In the genomic region with DNA sequence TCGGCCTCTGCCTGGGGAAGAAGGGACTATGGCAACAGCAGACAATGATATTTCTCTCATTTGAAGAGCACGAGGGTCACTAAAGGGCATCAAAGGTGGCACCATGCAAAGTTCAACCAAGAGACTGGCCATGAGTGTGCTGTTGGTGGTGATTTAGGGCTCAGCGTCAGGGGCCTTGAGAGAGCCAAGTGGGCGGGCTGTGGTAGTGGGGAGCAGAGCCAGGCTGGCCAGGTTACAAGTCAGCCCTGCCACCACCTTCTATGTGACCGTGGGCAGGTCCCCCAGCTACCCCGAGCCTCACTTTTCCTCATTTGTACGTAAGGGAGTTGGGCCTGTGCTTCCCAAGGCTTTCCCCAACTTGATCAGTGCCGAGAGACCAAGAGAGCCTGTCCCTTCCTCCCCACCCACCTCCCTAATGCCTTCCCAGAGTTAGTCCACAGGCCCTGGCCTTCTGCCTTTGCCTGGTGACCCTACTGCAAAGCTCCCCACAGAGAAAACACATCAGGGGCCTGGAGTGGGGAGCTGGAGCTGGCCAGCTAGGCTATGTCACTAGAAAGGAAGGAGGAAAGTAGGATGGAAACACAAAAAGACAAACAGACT, we compare ENCODE assay signal across 20 cellular contexts.
DNase-seq lines count a peak whose midpoint lies in the region; ATAC-seq and TF ChIP-seq lines count a peak whose summit lies in the region.
"Had no signal": no experiment of that assay in that cellular context is flagged by ENCODE, and none has a peak within 500 bp of the region (broad histone marks: within the 10 kb centered on the region; RNA-seq: fewer than 3 reads in every experiment).

No MANE protein-coding gene starts in this region.

- H3K4me3 ChIP-seq in A673 (ENCODE audit: low read depth, low read length, poor library complexity, severe bottlenecking) (peak overlapping the region; percentile 40), HUES6 (ENCODE audit: low read depth, low read length) (no peak overlapping the region), left lung (no peak overlapping the region), neuron (ENCODE audit: low read length) (peak overlapping the region; percentile 6)
- H3K4me3 ChIP-seq: BLaER1 treated with 17β-estradiol and CSF1 and Interleukin-3, amounts not matched to agents 10 nM and 100 nM; GM12878 had no signal

- H3K27ac ChIP-seq in A673 (ENCODE audit: low read depth, low read length, poor library complexity, severe bottlenecking) (peak overlapping the region; percentile 91), HUES6 (ENCODE audit: low read depth, low read length) (no peak overlapping the region), left lung (peak overlapping the region; percentile 53 to 65)
- H3K27ac ChIP-seq: BLaER1 treated with 17β-estradiol and CSF1 and Interleukin-3, amounts not matched to agents 10 nM and 100 nM; epithelial cell of prostate; neutrophil had no signal

- no peak for TF ChIP-seq CTCF in A673 (conservative IDR thresholded peaks at IDR 0.05; ENCODE audit: low read depth, low read length)
- TF ChIP-seq CTCF in left lung (IDR thresholded peaks at IDR 0.05), result no peak
- TF ChIP-seq CTCF in GM13976 (IDR thresholded peaks at IDR 0.05; ENCODE audit: borderline replicate concordance, control extremely low read depth, extremely low read depth, insufficient read depth, missing control alignments), result no peak

- in situ Hi-C loops in GM13976 (cut with MboI; ENCODE audit: low sequenced_read_pairs, unreplicated experiment), result no loop called here

- intact Hi-C loops in A673 (cut with micrococcal nuclease; ENCODE audit: unreplicated experiment), result no loop called here
- intact Hi-C loops in left lung (cut with DNase I), result no loop called here

- BruUV-seq in A673 (replicated peaks; lab: Mats Ljungman, UMichigan), result TSS peak; percentile 29

- H3K9ac ChIP-seq in HUES6 (ENCODE audit: low read length), result peak overlapping the region; percentile 26
- H3K9ac ChIP-seq: BLaER1 treated with 17β-estradiol and CSF1 and Interleukin-3, amounts not matched to agents 10 nM and 100 nM had no signal

- CTCF ChIA-PET in A673 (lab: Charles Lee), result interaction anchor here (0.9 to 4.7 kb wide), 2 partner anchors 12 to 151 kb away, joined by 3 to 35 read pairs; no protein-coding TSS in a partner anchor

- ATAC-seq in left lung, result no peak
- ATAC-seq: activated CD4-positive, alpha-beta T cell treated with anti-CD3 and anti-CD28 coated beads for 36 hours; activated CD8-positive, alpha-beta T cell treated with anti-CD3 and anti-CD28 coated beads for 36 hours; GM12878 had no signal

- DNase-seq in A673 (ENCODE audit: low spot score), result no peak
- DNase-seq in left lung, result no peak
- DNase-seq in GM13976 (ENCODE audit: low spot score), result no peak
- no peak for DNase-seq in NCI-H2196 treated with DMSO at 0.1 percent for 48 hours (lab: John Stamatoyannopoulos, UW; ENCODE audit: unreplicated experiment)
- DNase-seq in pons (ENCODE audit: low spot score), result no peak
- DNase-seq in iPS-NIHi7 (ENCODE audit: extremely low spot score), result no peak
- DNase-seq: activated CD4-positive, alpha-beta T cell treated with anti-CD3 and anti-CD28 coated beads for 36 hours; activated CD8-positive, alpha-beta T cell treated with anti-CD3 and anti-CD28 coated beads for 36 hours; COR-L47; Kasumi-1; NCI-H1417 treated with DMSO at 0.1 percent for 48 hours; NCI-H2081 treated with DMSO at 0.1 percent for 48 hours; NCI-H345; stimulated activated naive CD4-positive, alpha-beta T cell had no signal

- peak overlapping the region; percentile 21 for H2AFZ ChIP-seq in neuron (ENCODE audit: low read depth, low read length)

- H3K9me3 ChIP-seq in A673 (ENCODE audit: low read depth, low read length, poor library complexity, severe bottlenecking), result no peaks in the 10 kb centered on the region
- H3K9me3 ChIP-seq in HUES6 (ENCODE audit: control insufficient read depth, insufficient read depth, low read depth, low read length), result no peaks in the 10 kb centered on the region
- H3K9me3 ChIP-seq in left lung, result no peaks in the 10 kb centered on the region
- H3K9me3 ChIP-seq in neuron (ENCODE audit: low read length), result no peaks in the 10 kb centered on the region
- H3K9me3 ChIP-seq: BLaER1 treated with 17β-estradiol and CSF1 and Interleukin-3, amounts not matched to agents 10 nM and 100 nM; neutrophil had no signal

- H3K36me3 ChIP-seq in A673 (ENCODE audit: insufficient read depth, low read length, poor library complexity, severe bottlenecking), result peaks cover 32% of the 10 kb centered on the region
- peaks cover 24% of the 10 kb centered on the region for H3K36me3 ChIP-seq in HUES6 (ENCODE audit: control insufficient read depth, insufficient read depth, low read length)
- H3K36me3 ChIP-seq in left lung, result peaks cover 0 to 8% of the 10 kb centered on the region in 2 donors
- H3K36me3 ChIP-seq in neuron (ENCODE audit: insufficient read depth, low read length), result no peaks in the 10 kb centered on the region
- H3K36me3 ChIP-seq: neutrophil had no signal

- POLR2A ChIA-PET in A673 (lab: Charles Lee; ENCODE audit: low non-redundant PET), result interaction anchor here (0.6 kb wide), 1 partner anchor 127 kb away, joined by 3 read pairs; no protein-coding TSS in a partner anchor

- no peaks in the 10 kb centered on the region for H3K27me3 ChIP-seq in A673 (replicated peaks; ENCODE audit: insufficient read depth, low read depth, low read length, poor library complexity)
- H3K27me3 ChIP-seq in HUES6 (ENCODE audit: control insufficient read depth, insufficient read depth, low read length), result no peaks in the 10 kb centered on the region
- H3K27me3 ChIP-seq in left lung, result no peaks in the 10 kb centered on the region
- H3K27me3 ChIP-seq in neuron (ENCODE audit: insufficient read depth, low read length), result no peaks in the 10 kb centered on the region
- H3K27me3 ChIP-seq: BLaER1 treated with 17β-estradiol and CSF1 and Interleukin-3, amounts not matched to agents 10 nM and 100 nM; neutrophil had no signal

- H3K4me1 ChIP-seq in A673 (ENCODE audit: insufficient read depth, low read length, poor library complexity, severe bottlenecking), result peaks cover 52% of the 10 kb centered on the region
- H3K4me1 ChIP-seq in HUES6 (ENCODE audit: control insufficient read depth, insufficient read depth, low read length), result peaks cover 9% of the 10 kb centered on the region; the same call in 1 of the 2 replicates
- peaks cover 0 to 4% of the 10 kb centered on the region in 2 donors for H3K4me1 ChIP-seq in left lung
- H3K4me1 ChIP-seq in neuron (ENCODE audit: insufficient read depth, low read length), result peaks cover 11% of the 10 kb centered on the region

Comparison
In these comparisons a context has a peak if more than half of its experiments do, and no peak if none do; other contexts are left out.
1. H3K4me3 ChIP-seq: peak in A673 (single experiment) and neuron (single experiment); none in HUES6 (single experiment) and left lung (0 of 2).